ENCODE assay signal across 8 cellular contexts in the genomic region with DNA sequence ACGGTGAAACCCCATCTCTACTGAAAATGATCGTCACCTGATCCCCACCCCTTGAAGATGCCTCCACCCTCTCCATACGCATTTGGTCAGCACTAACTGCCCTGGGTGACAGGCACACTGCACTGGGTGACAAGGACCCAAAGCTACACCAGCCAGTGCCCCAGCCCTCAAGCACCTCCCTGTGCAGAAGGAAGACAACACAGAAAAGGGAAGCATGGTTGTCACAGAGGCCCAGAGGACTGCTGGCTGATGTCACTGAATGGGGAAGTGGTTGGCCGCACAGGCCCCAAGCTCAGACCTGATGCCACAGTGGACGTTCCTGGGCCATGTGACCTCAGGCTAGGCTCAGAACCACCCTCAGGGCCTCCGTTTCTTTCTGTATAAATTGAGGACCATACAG. TPM values are rescaled to one million over a fixed set of nuclear protein-coding genes. Genes with fewer than 3 reads are reported as not detected.
DNase-seq lines count a peak whose midpoint lies in the region; ATAC-seq and TF ChIP-seq lines count a peak whose summit lies in the region.

No MANE protein-coding gene starts in this region.

- no peaks in the 10 kb centered on the region for H4K20me1 ChIP-seq in smooth muscle cell (ENCODE audit: low read depth)

- no peaks in the 10 kb centered on the region for H3F3A ChIP-seq in smooth muscle cell (ENCODE audit: low read depth)

- H3K4me1 ChIP-seq in smooth muscle cell (ENCODE audit: low read depth), result peaks cover 10% of the 10 kb centered on the region
- H3K4me1 ChIP-seq in HAP-1, result peaks cover 19% of the 10 kb centered on the region

- no peaks in the 10 kb centered on the region for H3K79me2 ChIP-seq in smooth muscle cell (ENCODE audit: low read depth)

- no peak overlapping the region for H3K9ac ChIP-seq in smooth muscle cell (ENCODE audit: low read depth)

- no peak overlapping the region for H3K27ac ChIP-seq in smooth muscle cell (ENCODE audit: low read depth)

- H3K9me3 ChIP-seq in smooth muscle cell (replicated peaks; ENCODE audit: low read depth) (no peaks in the 10 kb centered on the region), HAP-1 (no peaks in the 10 kb centered on the region)

- ATAC-seq in HG03060 (IDR thresholded peaks at IDR 0.05; ENCODE audit: low read depth, unreplicated experiment), result peak; percentile 68
- ATAC-seq in left colon, result peak; percentile 37

- H2AFZ ChIP-seq in smooth muscle cell (ENCODE audit: low read depth), result no peak overlapping the region

- no peak overlapping the region for H3K4me2 ChIP-seq in smooth muscle cell

- H3K4me3 ChIP-seq in smooth muscle cell, result no peak overlapping the region
- H3K4me3 ChIP-seq in HAP-1, result no peak overlapping the region

- in situ Hi-C loops in HAP-1 (cut with MboI; ENCODE audit: low sequenced_read_pairs), result no loop called here

- DNase-seq in activated T-cell treated with anti-CD3 and anti-CD28 coated beads, Interleukin-2, amount 50 U/mL, for 1 hour, result peak; percentile 23
- DNase-seq in activated T-cell treated with anti-CD3 and anti-CD28 coated beads for 4 hours (no peak), SKM-1 treated with dmso at 0.1 percent for 144 hours (lab: John Stamatoyannopoulos, UW; ENCODE audit: unreplicated experiment) (peak; percentile 98), left colon (peak; percentile 59 to 77), smooth muscle cell (lab: John Stamatoyannopoulos, UW; ENCODE audit: unreplicated experiment) (no peak), cerebellum (ENCODE audit: low spot score) (no peak), HAP-1 (ENCODE audit: low spot score in 2 of 2) (no peak)

- intact Hi-C loops in left colon (cut with DNase I, micrococcal nuclease), result no loop called here

- H3K27me3 ChIP-seq in smooth muscle cell (ENCODE audit: low read depth), result no peaks in the 10 kb centered on the region
- no peaks in the 10 kb centered on the region for H3K27me3 ChIP-seq in HAP-1 (ENCODE audit: low read depth)

- no peak for TF ChIP-seq CTCF in smooth muscle cell (IDR thresholded peaks at IDR 0.05; ENCODE audit: borderline replicate concordance, insufficient read depth, poor library complexity, severe bottlenecking)

- 85% methylated on average over 6 of the region's 6 CpGs for WGBS in smooth muscle cell (ENCODE audit: low lambda C conversion rate)

- H3K36me3 ChIP-seq in smooth muscle cell (ENCODE audit: low read depth) (no peaks in the 10 kb centered on the region), HAP-1 (replicated peaks) (peaks cover 27% of the 10 kb centered on the region)

RNA-seq across cellular contexts. Expression of a gene that starts 4.2 kb away (rescaled TPM):
- total RNA-seq in left colon (1 to 10 TPM; 1.9 to 5.2 TPM), smooth muscle cell (1.3 and 1.4 TPM in 2 replicates), cerebellum (3.3 TPM)
- polyA plus RNA-seq in smooth muscle cell, result 1.8 and 2.0 TPM in 2 replicates

RNA-seq across cellular contexts. Expression of a gene that starts 11.2 kb away (rescaled TPM):
- total RNA-seq in left colon (10 to 100 TPM; 36.1 to 45.0 TPM), smooth muscle cell (12.0 TPM in 2 replicates), cerebellum (18.4 TPM)
- 10.1 and 14.5 TPM in 2 replicates for polyA plus RNA-seq in smooth muscle cell

RNA-seq across cellular contexts. Expression of a gene that starts 59.4 kb away (rescaled TPM):
- total RNA-seq in left colon, result 1 to 10 TPM; 1.2 to 1.6 TPM
- 0.27 and 5.3 TPM in 2 replicates for total RNA-seq in smooth muscle cell
- polyA plus RNA-seq in smooth muscle cell, result 3.8 and 3.9 TPM in 2 replicates
- 2.8 TPM for total RNA-seq in cerebellum

Comparison
In these comparisons a context has a peak if more than half of its experiments do, and no peak if none do; other contexts are left out.
1. DNase-seq: peak in activated T-cell treated with anti-CD3 and anti-CD28 coated beads, Interleukin-2, amount 50 U/mL, for 1 hour (single experiment), SKM-1 treated with dmso at 0.1 percent for 144 hours (single experiment) and left colon (2 of 2); none in activated T-cell treated with anti-CD3 and anti-CD28 coated beads for 4 hours (single experiment), smooth muscle cell (single experiment), cerebellum (single experiment) and HAP-1 (0 of 2).